8 cellular contexts compared by ENCODE assay signal in genomic region chr10:23702977-23703414, GRCh38.
A peak's percentile ranks its signal among the peaks of the same experiment; 100 is the strongest.
DNase-seq lines count a peak whose midpoint lies in the region; ATAC-seq and TF ChIP-seq lines count a peak whose summit lies in the region.

No MANE protein-coding gene starts in this region.

- H3K4me3 ChIP-seq in WERI-Rb-1 (ENCODE audit: low read depth, low read length), result no peak overlapping the region
- H3K4me3 ChIP-seq in lower lobe of right lung, result no peak overlapping the region

- no peaks in the 10 kb centered on the region for H3K27me3 ChIP-seq in WERI-Rb-1 (ENCODE audit: insufficient read depth, low read depth, severe bottlenecking)
- peaks cover 9% of the 10 kb centered on the region for H3K27me3 ChIP-seq in lower lobe of right lung (ENCODE audit: low read depth)

- peak; percentile 99 for ATAC-seq in GM18868 (IDR thresholded peaks at IDR 0.05; ENCODE audit: unreplicated experiment)
- peak; percentile 95 for ATAC-seq in HG03039 (IDR thresholded peaks at IDR 0.05; ENCODE audit: unreplicated experiment)
- peak; percentile 78 to 89 for ATAC-seq in lower lobe of right lung

- no peaks in the 10 kb centered on the region for H3K9me3 ChIP-seq in WERI-Rb-1 (ENCODE audit: severe bottlenecking)
- no peaks in the 10 kb centered on the region for H3K9me3 ChIP-seq in lower lobe of right lung

- no peaks in the 10 kb centered on the region for H3K36me3 ChIP-seq in WERI-Rb-1
- no peaks in the 10 kb centered on the region for H3K36me3 ChIP-seq in lower lobe of right lung

- intact Hi-C loops in lower lobe of right lung (cut with DNase I), result no loop called here

- DNase-seq in Ammon's horn (ENCODE audit: low spot score) (peak; percentile 80), NCI-H2029 (lab: John Stamatoyannopoulos, UW) (peak; percentile 51), WERI-Rb-1 (peak; percentile 50), dedifferentiated amniotic fluid mesenchymal stem cell (ENCODE audit: extremely low spot score) (peak; percentile 27), lower lobe of right lung (peak; percentile 52)
- DNase-seq in stimulated activated CD8-positive, alpha-beta memory T cell treated with anti-CD3 and anti-CD28 coated beads, Interleukin-2, amount 100 ng/mL, for 48 hours (ENCODE audit: low read depth in 2 of 2), result peak; percentile 11 to 19

- no peak overlapping the region for H3K27ac ChIP-seq in WERI-Rb-1
- no peak overlapping the region for H3K27ac ChIP-seq in lower lobe of right lung

- no peaks in the 10 kb centered on the region for H3K4me1 ChIP-seq in lower lobe of right lung

- TF ChIP-seq CTCF in WERI-Rb-1 (IDR thresholded peaks at IDR 0.05; ENCODE audit: low read depth, low read length) (peak; percentile 64), lower lobe of right lung (IDR thresholded peaks at IDR 0.05) (peak; percentile 68)

Comparison
In these comparisons a context has a peak if more than half of its experiments do, and no peak if none do; other contexts are left out.
1. DNase-seq: peak in every context shown above with its lines; median percentile 80 in Ammon's horn; 52 in lower lobe of right lung; 51 in NCI-H2029; 50 in WERI-Rb-1; 27 in dedifferentiated amniotic fluid mesenchymal stem cell; 15 in stimulated activated CD8-positive, alpha-beta memory T cell treated with anti-CD3 and anti-CD28 coated beads, Interleukin-2, amount 100 ng/mL, for 48 hours.